Comparison of ENCODE assay signal across 1 cellular context in the genomic region with DNA sequence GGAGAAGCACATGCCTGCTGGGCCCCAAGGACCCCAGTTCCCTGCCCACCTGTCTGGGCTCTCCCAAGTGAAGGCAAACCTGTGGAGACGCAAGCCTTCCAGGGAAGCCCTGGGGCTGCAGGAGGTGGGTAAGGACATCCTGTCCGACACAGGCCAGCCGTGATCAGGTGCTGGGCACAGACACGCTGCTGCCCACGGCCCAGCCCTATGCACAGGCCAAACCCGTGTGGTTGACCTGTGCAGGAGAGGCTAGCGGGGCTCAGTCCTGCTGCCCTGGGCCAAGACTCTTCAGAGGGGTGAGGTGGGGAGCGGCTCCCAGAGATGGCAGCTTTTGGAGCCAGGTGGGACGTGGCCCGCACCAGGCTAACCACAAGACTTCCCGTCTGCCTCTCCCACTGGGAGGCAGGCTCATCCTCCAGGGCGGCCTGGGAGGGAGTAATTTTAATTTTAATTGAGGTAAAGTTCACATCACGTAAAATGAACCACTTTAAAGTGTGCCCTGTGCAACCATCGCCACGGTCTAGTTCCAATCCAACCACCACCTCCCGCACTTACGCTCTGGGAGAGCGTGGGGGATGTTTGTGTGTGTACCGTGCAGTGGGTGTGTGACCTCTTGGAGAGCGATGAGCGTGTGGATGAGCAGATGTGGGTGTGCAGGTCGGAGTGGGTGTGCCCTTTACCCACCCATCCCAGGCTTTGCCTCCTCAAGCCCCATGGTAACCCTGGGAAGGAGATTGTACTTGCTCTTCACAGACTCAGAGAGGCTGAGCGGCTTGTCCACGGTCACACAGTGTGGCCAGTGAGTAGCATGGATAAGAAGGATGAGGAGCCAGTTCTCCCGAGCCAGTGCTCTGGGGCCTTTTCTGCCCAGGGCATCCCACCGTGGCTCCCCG.
TF ChIP-seq lines count a peak whose summit lies in the region.

No MANE protein-coding gene starts in this region.

TF ChIP-seq in HepG2, 621 proteins besides CTCF, POLR2A, EP300 and RAD21:
- TF ChIP-seq ZNF768 (CRISPR knock-in tag; IDR thresholded peaks at IDR 0.05) (peak; percentile 63), ATF7-NPFF (CRISPR knock-in tag; IDR thresholded peaks at IDR 0.05; ENCODE audit: low read depth) (no peak)
